In genomic region chr5:64963278-64963677, GRCh38 we compare ENCODE assay signal across 27 cellular contexts.
"Had no signal": no experiment of that assay in that cellular context is flagged by ENCODE, and none has a peak within 500 bp of the region (broad histone marks: within the 10 kb centered on the region; RNA-seq: fewer than 3 reads in every experiment).

No MANE protein-coding gene starts in this region.

- DNase-seq: activated CD4-positive, alpha-beta memory T cell treated with anti-CD3 and anti-CD28 coated beads for 36 hours; activated CD4-positive, alpha-beta T cell treated with anti-CD3 and anti-CD28 coated beads for 36 hours; activated CD4-positive, alpha-beta T cell treated with anti-CD3 and anti-CD28 coated beads, Interleukin-2, amount 10 ng/mL, durations not matched to agents 24 days and 14 days; activated CD4-positive, CD25-positive, alpha-beta regulatory T cell; activated CD4-positive, CD25-positive, alpha-beta regulatory T cell treated with anti-CD3 and anti-CD28 coated beads, Interleukin-2, amount 50 U/mL, for 72 hours; activated CD8-positive, alpha-beta memory T cell treated with anti-CD3 and anti-CD28 coated beads, Interleukin-2, amount 10 ng/mL, durations not matched to agents 7 days and 5 days; activated CD8-positive, alpha-beta memory T cell treated with anti-CD3 and anti-CD28 coated beads, Interleukin-2, amount 50 U/mL, for 4 hours; activated CD8-positive, alpha-beta T cell treated with anti-CD3 and anti-CD28 coated beads, Interleukin-2, amount 10 ng/mL, durations not matched to agents 7 days and 5 days; activated effector memory CD4-positive, alpha-beta T cell treated with anti-CD3 and anti-CD28 coated beads, Interleukin-2, amount 50 U/mL, for 16 hours; activated naive CD4-positive, alpha-beta T cell treated with anti-CD3 and anti-CD28 coated beads for 36 hours; activated naive CD8-positive, alpha-beta T cell treated with anti-CD3 and anti-CD28 coated beads for 36 hours; activated naive CD8-positive, alpha-beta T cell treated with anti-CD3 and anti-CD28 coated beads, Interleukin-2, amount 50 U/mL, for 24 hours; activated T-cell treated with anti-CD3 and anti-CD28 coated beads, Interleukin-2, amount 50 U/mL, for 1 hour; activated T-cell treated with anti-CD3 and anti-CD28 coated beads, Interleukin-2, amount 50 U/mL, for 48 hours; dorsolateral prefrontal cortex; effector memory CD4-positive, alpha-beta T cell; erythroblast; foreskin keratinocyte; gastrocnemius medialis; glutamatergic neuron; heart left ventricle; T-helper 2 cell had no signal

- H3K27ac ChIP-seq: ascending aorta, breast epithelium, cardiac muscle cell, coronary artery, dorsolateral prefrontal cortex, esophagus muscularis mucosa, foreskin keratinocyte, gastrocnemius medialis, heart left ventricle had no signal

- H3K4me3 ChIP-seq: ascending aorta, breast epithelium, cardiac muscle cell, coronary artery, dorsolateral prefrontal cortex, esophagus muscularis mucosa, gastrocnemius medialis, heart left ventricle had no signal

- H3K27me3 ChIP-seq: ascending aorta, breast epithelium, cardiac muscle cell, dorsolateral prefrontal cortex, esophagus muscularis mucosa, foreskin keratinocyte, gastrocnemius medialis, heart left ventricle had no signal

- H3K36me3 ChIP-seq: ascending aorta, breast epithelium, cardiac muscle cell, esophagus muscularis mucosa, gastrocnemius medialis had no signal

- H3K4me1 ChIP-seq: ascending aorta, breast epithelium, esophagus muscularis mucosa, foreskin keratinocyte, gastrocnemius medialis, heart left ventricle had no signal

- ATAC-seq: activated CD4-positive, alpha-beta T cell treated with anti-CD3 and anti-CD28 coated beads for 36 hours; activated CD8-positive, alpha-beta memory T cell treated with anti-CD3 and anti-CD28 coated beads, Interleukin-2, amount 10 ng/mL, durations not matched to agents 7 days and 5 days; activated CD8-positive, alpha-beta T cell treated with anti-CD3 and anti-CD28 coated beads, Interleukin-2, amount 10 ng/mL, durations not matched to agents 7 days and 5 days; activated naive CD8-positive, alpha-beta T cell treated with anti-CD3 and anti-CD28 coated beads, Interleukin-2, amount 50 U/mL, for 24 hours; foreskin keratinocyte; gastrocnemius medialis; heart left ventricle had no signal

- H3K9me3 ChIP-seq: gastrocnemius medialis had no signal
